ENCODE assay signal across 11 cellular contexts in the genomic region with DNA sequence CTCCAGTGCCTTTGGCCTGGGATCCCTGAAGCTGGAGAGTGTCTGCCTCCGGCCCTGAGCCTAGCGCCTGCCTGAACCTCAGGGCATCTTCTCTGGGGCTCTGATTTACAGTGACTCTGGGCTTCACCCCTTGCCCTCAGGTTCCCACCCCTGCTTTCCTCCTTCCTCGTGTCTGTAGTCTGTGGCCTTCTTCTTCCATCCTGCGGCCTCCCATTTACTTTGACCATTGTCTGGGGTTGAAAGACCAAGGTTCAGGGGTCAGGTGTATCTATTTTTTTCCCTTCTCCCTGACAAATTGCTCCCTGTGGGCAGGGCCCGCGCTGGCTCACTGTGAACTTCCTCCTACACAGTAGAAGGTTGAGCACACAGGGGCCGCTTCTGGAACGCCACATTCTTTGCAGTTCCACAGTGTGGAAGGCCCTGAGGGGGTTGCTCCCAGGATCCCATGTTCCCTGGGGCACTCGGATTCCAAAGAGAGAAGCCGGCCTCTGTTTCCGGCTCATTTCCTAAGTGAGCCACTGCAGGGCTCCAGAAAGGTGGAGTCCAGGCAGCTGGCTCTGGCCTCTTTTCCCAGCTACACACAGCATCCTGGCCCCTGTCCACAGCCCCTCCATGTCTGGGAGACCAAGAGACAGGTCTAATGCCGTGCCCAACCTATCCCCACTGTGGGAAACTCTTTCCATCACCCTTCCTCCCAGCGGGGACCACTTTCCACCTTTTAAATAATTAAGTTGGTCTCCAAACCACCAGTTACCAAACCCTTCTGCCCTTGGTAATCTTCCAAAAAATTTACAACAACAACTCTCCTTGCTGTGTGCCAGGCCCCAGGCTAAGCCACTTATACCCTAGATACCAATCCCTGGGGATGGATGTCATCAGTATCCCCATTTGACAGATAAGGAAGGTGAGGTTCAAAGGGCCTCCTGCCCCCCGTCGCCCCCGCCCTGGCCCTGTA.
DNase-seq lines count a peak whose midpoint lies in the region; ATAC-seq and TF ChIP-seq lines count a peak whose summit lies in the region.
"Had no signal": no experiment of that assay in that cellular context is flagged by ENCODE, and none has a peak within 500 bp of the region (broad histone marks: within the 10 kb centered on the region; RNA-seq: fewer than 3 reads in every experiment).

No MANE protein-coding gene starts in this region.

- H3K4me1 ChIP-seq in left ventricle myocardium inferior (peaks cover 80% of the 10 kb centered on the region), prostate gland (replicated peaks) (peaks cover 8% of the 10 kb centered on the region)

- CTCF ChIA-PET in RWPE1 (lab: Yijun Ruan, JAX): interaction anchor here (1.0 kb wide), 1 partner anchor 178 kb away, joined by 3 read pairs; no protein-coding TSS in a partner anchor

- TF ChIP-seq CTCF in RWPE1 (conservative IDR thresholded peaks at IDR 0.05; ENCODE audit: low read depth) (no peak), left ventricle myocardium inferior (IDR thresholded peaks at IDR 0.05; ENCODE audit: borderline replicate concordance) (no peak), prostate gland (IDR thresholded peaks at IDR 0.05) (no peak)

- H3K27ac ChIP-seq in RWPE1 (peak overlapping the region; percentile 36), left ventricle myocardium inferior (replicated peaks) (peak overlapping the region; percentile 93), prostate gland (peak overlapping the region; percentile 85 to 89)

- 77% methylated on average over 16 of the region's 16 CpGs for WGBS in prostate gland

- POLR2A ChIA-PET in RWPE1 (lab: Yijun Ruan, JAX; ENCODE audit: low non-redundant PET): no interaction called here

- DNase-seq in DMS79 (lab: John Stamatoyannopoulos, UW): peak; percentile 33
- DNase-seq in RWPE1 (ENCODE audit: low spot score): no peak
- no peak for DNase-seq in left ventricle myocardium inferior
- no peak for DNase-seq in prostate gland (ENCODE audit: low spot score)
- no peak for DNase-seq in AG08396 (ENCODE audit: low spot score)
- DNase-seq: CD4-positive, alpha-beta memory T cell; NCI-H510A treated with DMSO at 0.1 percent for 48 hours; SW 1271 had no signal

- H3K4me3 ChIP-seq in left ventricle myocardium inferior: no peak overlapping the region
- H3K4me3 ChIP-seq in prostate gland: no peak overlapping the region

- intact Hi-C loops in left ventricle myocardium inferior (cut with micrococcal nuclease) (no loop called here), prostate gland (cut with DNase I) (loop anchor here (5.0 kb wide), 2 partner anchors 164 to 179 kb away; no protein-coding TSS in a partner anchor)

- H3K27me3 ChIP-seq in left ventricle myocardium inferior (ENCODE audit: low read depth) (no peaks in the 10 kb centered on the region), prostate gland (replicated peaks; ENCODE audit: insufficient read depth) (no peaks in the 10 kb centered on the region)

- ATAC-seq in HG03045 (IDR thresholded peaks at IDR 0.05; ENCODE audit: unreplicated experiment) (no peak), HG03442 (IDR thresholded peaks at IDR 0.05; ENCODE audit: unreplicated experiment) (no peak), GM18498 (IDR thresholded peaks at IDR 0.05; ENCODE audit: unreplicated experiment) (no peak)

- H3K36me3 ChIP-seq in left ventricle myocardium inferior (no peaks in the 10 kb centered on the region), prostate gland (no peaks in the 10 kb centered on the region)

- H3K9me3 ChIP-seq in left ventricle myocardium inferior (replicated peaks) (no peaks in the 10 kb centered on the region), prostate gland (no peaks in the 10 kb centered on the region)

- no peak for TF ChIP-seq POLR2A in prostate gland (IDR thresholded peaks at IDR 0.05)

Comparison
In these comparisons a context has a peak if more than half of its experiments do, and no peak if none do; other contexts are left out.
1. H3K27ac ChIP-seq: peak in every context shown above with its lines; median percentile 93 in left ventricle myocardium inferior; 87 in prostate gland; 36 in RWPE1.